Comparison of ENCODE assay signal across 27 cellular contexts in the genomic region with DNA sequence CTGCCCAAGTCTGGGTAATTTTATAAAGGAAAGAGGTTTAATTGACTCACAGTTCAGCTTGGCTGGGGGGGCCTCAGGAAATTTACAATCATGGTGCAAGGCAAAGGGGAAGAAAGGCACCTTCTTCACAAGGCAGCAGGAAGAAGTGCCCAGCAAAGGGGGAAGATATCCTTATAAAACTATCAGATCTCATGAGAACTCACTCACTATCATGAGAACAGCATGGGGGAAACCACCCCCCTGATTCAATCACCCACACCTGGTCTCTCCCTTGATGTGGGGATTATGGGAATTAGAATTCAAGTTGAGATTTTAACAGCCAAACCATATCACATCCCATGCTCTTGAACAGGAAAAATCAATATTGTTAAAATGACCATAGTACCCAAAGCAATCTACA.
"Had no signal": no experiment of that assay in that cellular context is flagged by ENCODE, and none has a peak within 500 bp of the region (broad histone marks: within the 10 kb centered on the region; RNA-seq: fewer than 3 reads in every experiment).

No MANE protein-coding gene starts in this region.

- H3K27me3 Mint-ChIP-seq: stimulated activated naive B cell treated with anti-CD40 and anti-IgM and Interleukin-4, amounts not matched to agents 10 μg/mL and 1 μg/mL and 100 μg/mL, for 72 hours; stimulated activated naive CD8-positive, alpha-beta T cell treated with anti-CD3 and anti-CD28 coated beads, Interleukin-15, Interleukin-2, amounts not matched to agents 100 ng/mL and 50 ng/mL, for 24 hours had no signal

- H3K27ac Mint-ChIP-seq: nephron; neural progenitor cell; progenitor cell of endocrine pancreas; stimulated activated effector memory CD8-positive, alpha-beta T cell treated with anti-CD3 and anti-CD28 coated beads, Interleukin-12 subunit alpha, Interleukin-12 subunit beta, amount 100 ng/mL, for 72 hours; stimulated activated naive CD8-positive, alpha-beta T cell treated with anti-CD3 and anti-CD28 coated beads, Interleukin-15, Interleukin-2, amounts not matched to agents 100 ng/mL and 50 ng/mL, for 24 hours had no signal

- H3K27ac ChIP-seq: neural progenitor cell, ovary, parathyroid adenoma, psoas muscle, right lobe of liver, sigmoid colon, stomach, thoracic aorta, thyroid gland, tibial nerve, upper lobe of left lung, vagina had no signal

- H3K36me3 Mint-ChIP-seq: stimulated activated effector memory CD8-positive, alpha-beta T cell treated with anti-CD3 and anti-CD28 coated beads, Interleukin-12 subunit alpha, Interleukin-12 subunit beta, amount 100 ng/mL, for 72 hours had no signal

- ATAC-seq: psoas muscle; right cardiac atrium; right lobe of liver; stimulated activated effector memory CD8-positive, alpha-beta T cell treated with anti-CD3 and anti-CD28 coated beads, Interleukin-12 subunit alpha, Interleukin-12 subunit beta, amount 100 ng/mL, for 72 hours; stimulated activated naive B cell treated with anti-CD40 and anti-IgM and Interleukin-4, amounts not matched to agents 10 μg/mL and 1 μg/mL and 100 μg/mL, for 72 hours had no signal

- H3K4me3 Mint-ChIP-seq: nephron; neural progenitor cell; stimulated activated effector memory CD8-positive, alpha-beta T cell treated with anti-CD3 and anti-CD28 coated beads, Interleukin-12 subunit alpha, Interleukin-12 subunit beta, amount 100 ng/mL, for 72 hours; stimulated activated naive B cell treated with anti-CD40 and anti-IgM and Interleukin-4, amounts not matched to agents 10 μg/mL and 1 μg/mL and 100 μg/mL, for 72 hours; stimulated activated naive CD8-positive, alpha-beta T cell treated with anti-CD3 and anti-CD28 coated beads, Interleukin-15, Interleukin-2, amounts not matched to agents 100 ng/mL and 50 ng/mL, for 24 hours had no signal

- DNase-seq: occipital lobe; ovary; posterior cingulate gyrus; psoas muscle; right cardiac atrium; right lobe of liver; sigmoid colon; small intestine; stimulated activated CD4-positive, alpha-beta T cell treated with anti-CD3 and anti-CD28 coated beads, Interleukin-15, amount 100 ng/mL, for 24 hours; stimulated activated CD4-positive, alpha-beta T cell treated with anti-CD3 and anti-CD28 coated beads, Interleukin-2, amount 100 ng/mL, for 24 hours; stimulated activated CD4-positive, alpha-beta T cell treated with anti-CD3 and anti-CD28 coated beads, Interleukin-2, amount 100 ng/mL, for 48 hours; stimulated activated CD4-positive, alpha-beta T cell treated with anti-CD3 and anti-CD28 coated beads, Interleukin-4, amount 100 ng/mL, for 24 hours; stimulated activated naive B cell treated with anti-CD40 and anti-IgM and Interleukin-4, amounts not matched to agents 10 μg/mL and 1 μg/mL and 100 μg/mL, for 72 hours; stimulated activated naive CD4-positive, alpha-beta T cell treated with Interleukin-2 at 50 U/mL for 16 hours; stomach; thyroid gland; trophoblast cell; upper lobe of left lung had no signal

- H3K4me1 Mint-ChIP-seq: nephron; neural progenitor cell; stimulated activated naive B cell treated with anti-CD40 and anti-IgM and Interleukin-4, amounts not matched to agents 10 μg/mL and 1 μg/mL and 100 μg/mL, for 72 hours had no signal
